In genomic region chr4:1567808-1568581, GRCh38 we compare ENCODE assay signal across 18 cellular contexts.
DNase-seq lines count a peak whose midpoint lies in the region; ATAC-seq and TF ChIP-seq lines count a peak whose summit lies in the region.
"Had no signal": no experiment of that assay in that cellular context is flagged by ENCODE, and none has a peak within 500 bp of the region (broad histone marks: within the 10 kb centered on the region; RNA-seq: fewer than 3 reads in every experiment).

No MANE protein-coding gene starts in this region.

- no peaks in the 10 kb centered on the region for H3K9me3 Mint-ChIP-seq in activated B cell treated with CpG ODN at 0.5 μM for 24 hours
- H3K9me3 Mint-ChIP-seq in Caco-2 (ENCODE audit: unreplicated experiment): no peaks in the 10 kb centered on the region
- H3K9me3 Mint-ChIP-seq: activated T-cell treated with anti-CD3 and anti-CD28 coated beads, Interleukin-2, amount 50 U/mL, for 72 hours; HFFc6; naive thymus-derived CD8-positive, alpha-beta T cell had no signal

- H3K4me1 Mint-ChIP-seq in activated B cell treated with CpG ODN at 0.5 μM for 24 hours: peaks cover 2% of the 10 kb centered on the region
- peaks cover 5% of the 10 kb centered on the region for H3K4me1 Mint-ChIP-seq in Caco-2 (ENCODE audit: low read depth, unreplicated experiment)

- H3K27ac ChIP-seq in A673 (ENCODE audit: low read depth, low read length, poor library complexity, severe bottlenecking): no peak overlapping the region
- H3K27ac ChIP-seq: SJCRH30, thoracic aorta had no signal

- H3K36me3 Mint-ChIP-seq in activated B cell treated with CpG ODN at 0.5 μM for 24 hours (ENCODE audit: low read depth) (no peaks in the 10 kb centered on the region), Caco-2 (ENCODE audit: insufficient read depth, unreplicated experiment) (no peaks in the 10 kb centered on the region)
- H3K36me3 Mint-ChIP-seq: naive thymus-derived CD8-positive, alpha-beta T cell had no signal

- H3K4me3 ChIP-seq in A673 (ENCODE audit: low read depth, low read length, poor library complexity, severe bottlenecking): no peak overlapping the region
- H3K4me3 ChIP-seq in mucosa of descending colon: no peak overlapping the region
- H3K4me3 ChIP-seq in Caco-2 (ENCODE audit: low read depth, low read length): no peak overlapping the region
- H3K4me3 ChIP-seq: SJCRH30, thoracic aorta had no signal

- peaks cover 13% of the 10 kb centered on the region for H3K4me1 ChIP-seq in A673 (ENCODE audit: insufficient read depth, low read length, poor library complexity, severe bottlenecking)
- peaks cover 3% of the 10 kb centered on the region for H3K4me1 ChIP-seq in mucosa of descending colon (ENCODE audit: low read depth)
- 0 out of 2 replicates have a peak, but pooled peaks cover 3% of the 10 kb centered on the region for H3K4me1 ChIP-seq in Caco-2
- H3K4me1 ChIP-seq: SJCRH30 had no signal

- no peaks in the 10 kb centered on the region for H3K9me3 ChIP-seq in A673 (ENCODE audit: low read depth, low read length, poor library complexity, severe bottlenecking)
- no peaks in the 10 kb centered on the region for H3K9me3 ChIP-seq in mucosa of descending colon
- H3K9me3 ChIP-seq in Caco-2: no peaks in the 10 kb centered on the region
- H3K9me3 ChIP-seq: SJCRH30, thoracic aorta had no signal

- TF ChIP-seq CTCF in A673 (conservative IDR thresholded peaks at IDR 0.05; ENCODE audit: low read depth, low read length): 0 out of 2 replicates have a peak, but pooled peaks have one; percentile 16
- TF ChIP-seq CTCF in GM12873 (IDR thresholded peaks at IDR 0.05; ENCODE audit: insufficient read depth, low read depth, low read length, missing control alignments): peak; percentile 42
- TF ChIP-seq CTCF in activated B cell treated with CpG ODN at 0.5 μM for 24 hours (IDR thresholded peaks at IDR 0.05): no peak
- no peak for TF ChIP-seq CTCF in mucosa of descending colon (IDR thresholded peaks at IDR 0.05)
- TF ChIP-seq CTCF in Caco-2 (IDR thresholded peaks at IDR 0.05; ENCODE audit: insufficient read depth in 1 of 2, low read depth in 1 of 2, low read length in 1 of 2, severe bottlenecking in 1 of 2, unreplicated experiment in 1 of 2): no peak

- DNase-seq in A673 (ENCODE audit: low spot score) (peak; percentile 37), activated B cell treated with CpG ODN at 0.5 μM for 24 hours (no peak), mucosa of descending colon (peak in 2 of 3 donors; percentile 26 to 54), Caco-2 (no peak), NCI-H1694 (lab: John Stamatoyannopoulos, UW) (no peak)
- DNase-seq: activated T-cell treated with anti-CD3 and anti-CD28 coated beads, Interleukin-2, amount 50 U/mL, for 72 hours; effector memory CD8-positive, alpha-beta T cell; HFFc6; KG1; NCI-H1105; stimulated activated CD4-positive, alpha-beta T cell treated with anti-CD3 and anti-CD28 coated beads, Interleukin-1b, Interleukin-23, amount 100 ng/mL, for 48 hours; T1000 had no signal

- no peak overlapping the region for H3K27ac Mint-ChIP-seq in activated B cell treated with CpG ODN at 0.5 μM for 24 hours
- H3K27ac Mint-ChIP-seq in Caco-2 (ENCODE audit: unreplicated experiment): no peak overlapping the region
- H3K27ac Mint-ChIP-seq: activated T-cell treated with anti-CD3 and anti-CD28 coated beads, Interleukin-2, amount 50 U/mL, for 72 hours; effector memory CD8-positive, alpha-beta T cell; HFFc6; naive thymus-derived CD8-positive, alpha-beta T cell had no signal

- ATAC-seq in activated B cell treated with CpG ODN at 0.5 μM for 24 hours (ENCODE audit: low read depth): peak; percentile 43
- no peak for ATAC-seq in mucosa of descending colon
- ATAC-seq in GM18873 (IDR thresholded peaks at IDR 0.05; ENCODE audit: low FRiP score, unreplicated experiment): no peak
- ATAC-seq in HG02981 (IDR thresholded peaks at IDR 0.05; ENCODE audit: unreplicated experiment): no peak
- ATAC-seq: activated T-cell treated with anti-CD3 and anti-CD28 coated beads, Interleukin-2, amount 50 U/mL, for 72 hours; effector memory CD8-positive, alpha-beta T cell; naive thymus-derived CD8-positive, alpha-beta T cell had no signal

- H3K27me3 Mint-ChIP-seq in activated B cell treated with CpG ODN at 0.5 μM for 24 hours (peaks cover 12% of the 10 kb centered on the region), Caco-2 (ENCODE audit: insufficient read depth, unreplicated experiment) (no peaks in the 10 kb centered on the region)

- intact Hi-C loops in A673 (cut with micrococcal nuclease; ENCODE audit: unreplicated experiment) (no loop called here), activated B cell treated with CpG ODN at 0.5 μM for 24 hours (cut with micrococcal nuclease) (no loop called here), mucosa of descending colon (cut with DNase I, micrococcal nuclease) (no loop called here), Caco-2 (cut with micrococcal nuclease; ENCODE audit: unreplicated experiment) (no loop called here)

- H3K27me3 ChIP-seq in A673 (replicated peaks; ENCODE audit: insufficient read depth, low read depth, low read length, poor library complexity): no peaks in the 10 kb centered on the region
- no peaks in the 10 kb centered on the region for H3K27me3 ChIP-seq in Caco-2 (replicated peaks; ENCODE audit: control insufficient read depth, insufficient read depth, low read length)

- H3K4me3 Mint-ChIP-seq in activated B cell treated with CpG ODN at 0.5 μM for 24 hours (no peak overlapping the region), Caco-2 (ENCODE audit: unreplicated experiment) (no peak overlapping the region)
- H3K4me3 Mint-ChIP-seq: activated T-cell treated with anti-CD3 and anti-CD28 coated beads, Interleukin-2, amount 50 U/mL, for 72 hours; effector memory CD8-positive, alpha-beta T cell; HFFc6 had no signal

- BruUV-seq in A673 (replicated peaks; lab: Mats Ljungman, UMichigan): no TSS peak
- no TSS peak for BruUV-seq in Caco-2 (replicated peaks; lab: Mats Ljungman, UMichigan)

- CTCF ChIA-PET in A673 (lab: Charles Lee): no interaction called here
- CTCF ChIA-PET in activated B cell treated with CpG ODN at 0.5 μM for 24 hours (lab: Charles Lee): interaction anchor here (1.6 kb wide), 1 partner anchor 19 kb away, joined by 4 read pairs; no protein-coding TSS in a partner anchor
- CTCF ChIA-PET in Caco-2 (lab: Charles Lee): no interaction called here

- no peaks in the 10 kb centered on the region for H3K36me3 ChIP-seq in A673 (ENCODE audit: insufficient read depth, low read length, poor library complexity, severe bottlenecking)
- H3K36me3 ChIP-seq in mucosa of descending colon (ENCODE audit: low read depth): no peaks in the 10 kb centered on the region
- H3K36me3 ChIP-seq in Caco-2 (ENCODE audit: control insufficient read depth, insufficient read depth, low read length): no peaks in the 10 kb centered on the region
- H3K36me3 ChIP-seq: SJCRH30, thoracic aorta had no signal

- POLR2A ChIA-PET in A673 (lab: Charles Lee; ENCODE audit: low non-redundant PET) (no interaction called here), activated B cell treated with CpG ODN at 0.5 μM for 24 hours (lab: Charles Lee) (no interaction called here), Caco-2 (lab: Charles Lee) (no interaction called here)

Comparison
In these comparisons a context has a peak if more than half of its experiments do, and no peak if none do; other contexts are left out.
1. DNase-seq: peak in A673 (single experiment) and mucosa of descending colon (2 of 3); none in activated B cell treated with CpG ODN at 0.5 μM for 24 hours (single experiment), Caco-2 (0 of 2) and NCI-H1694 (single experiment).
2. CTCF ChIP-seq: peak in A673 (single experiment) and GM12873 (single experiment); none in activated B cell treated with CpG ODN at 0.5 μM for 24 hours (single experiment), mucosa of descending colon (single experiment) and Caco-2 (0 of 2).